1 cellular context compared by ENCODE assay signal in genomic region chr5:138754699-138755057, GRCh38.
TF ChIP-seq lines count a peak whose summit lies in the region.

No MANE protein-coding gene starts in this region.

TF ChIP-seq in GM23338, 12 proteins besides CTCF, POLR2A, EP300 and RAD21 (continued from another document):
- TF ChIP-seq, protein P1, sequence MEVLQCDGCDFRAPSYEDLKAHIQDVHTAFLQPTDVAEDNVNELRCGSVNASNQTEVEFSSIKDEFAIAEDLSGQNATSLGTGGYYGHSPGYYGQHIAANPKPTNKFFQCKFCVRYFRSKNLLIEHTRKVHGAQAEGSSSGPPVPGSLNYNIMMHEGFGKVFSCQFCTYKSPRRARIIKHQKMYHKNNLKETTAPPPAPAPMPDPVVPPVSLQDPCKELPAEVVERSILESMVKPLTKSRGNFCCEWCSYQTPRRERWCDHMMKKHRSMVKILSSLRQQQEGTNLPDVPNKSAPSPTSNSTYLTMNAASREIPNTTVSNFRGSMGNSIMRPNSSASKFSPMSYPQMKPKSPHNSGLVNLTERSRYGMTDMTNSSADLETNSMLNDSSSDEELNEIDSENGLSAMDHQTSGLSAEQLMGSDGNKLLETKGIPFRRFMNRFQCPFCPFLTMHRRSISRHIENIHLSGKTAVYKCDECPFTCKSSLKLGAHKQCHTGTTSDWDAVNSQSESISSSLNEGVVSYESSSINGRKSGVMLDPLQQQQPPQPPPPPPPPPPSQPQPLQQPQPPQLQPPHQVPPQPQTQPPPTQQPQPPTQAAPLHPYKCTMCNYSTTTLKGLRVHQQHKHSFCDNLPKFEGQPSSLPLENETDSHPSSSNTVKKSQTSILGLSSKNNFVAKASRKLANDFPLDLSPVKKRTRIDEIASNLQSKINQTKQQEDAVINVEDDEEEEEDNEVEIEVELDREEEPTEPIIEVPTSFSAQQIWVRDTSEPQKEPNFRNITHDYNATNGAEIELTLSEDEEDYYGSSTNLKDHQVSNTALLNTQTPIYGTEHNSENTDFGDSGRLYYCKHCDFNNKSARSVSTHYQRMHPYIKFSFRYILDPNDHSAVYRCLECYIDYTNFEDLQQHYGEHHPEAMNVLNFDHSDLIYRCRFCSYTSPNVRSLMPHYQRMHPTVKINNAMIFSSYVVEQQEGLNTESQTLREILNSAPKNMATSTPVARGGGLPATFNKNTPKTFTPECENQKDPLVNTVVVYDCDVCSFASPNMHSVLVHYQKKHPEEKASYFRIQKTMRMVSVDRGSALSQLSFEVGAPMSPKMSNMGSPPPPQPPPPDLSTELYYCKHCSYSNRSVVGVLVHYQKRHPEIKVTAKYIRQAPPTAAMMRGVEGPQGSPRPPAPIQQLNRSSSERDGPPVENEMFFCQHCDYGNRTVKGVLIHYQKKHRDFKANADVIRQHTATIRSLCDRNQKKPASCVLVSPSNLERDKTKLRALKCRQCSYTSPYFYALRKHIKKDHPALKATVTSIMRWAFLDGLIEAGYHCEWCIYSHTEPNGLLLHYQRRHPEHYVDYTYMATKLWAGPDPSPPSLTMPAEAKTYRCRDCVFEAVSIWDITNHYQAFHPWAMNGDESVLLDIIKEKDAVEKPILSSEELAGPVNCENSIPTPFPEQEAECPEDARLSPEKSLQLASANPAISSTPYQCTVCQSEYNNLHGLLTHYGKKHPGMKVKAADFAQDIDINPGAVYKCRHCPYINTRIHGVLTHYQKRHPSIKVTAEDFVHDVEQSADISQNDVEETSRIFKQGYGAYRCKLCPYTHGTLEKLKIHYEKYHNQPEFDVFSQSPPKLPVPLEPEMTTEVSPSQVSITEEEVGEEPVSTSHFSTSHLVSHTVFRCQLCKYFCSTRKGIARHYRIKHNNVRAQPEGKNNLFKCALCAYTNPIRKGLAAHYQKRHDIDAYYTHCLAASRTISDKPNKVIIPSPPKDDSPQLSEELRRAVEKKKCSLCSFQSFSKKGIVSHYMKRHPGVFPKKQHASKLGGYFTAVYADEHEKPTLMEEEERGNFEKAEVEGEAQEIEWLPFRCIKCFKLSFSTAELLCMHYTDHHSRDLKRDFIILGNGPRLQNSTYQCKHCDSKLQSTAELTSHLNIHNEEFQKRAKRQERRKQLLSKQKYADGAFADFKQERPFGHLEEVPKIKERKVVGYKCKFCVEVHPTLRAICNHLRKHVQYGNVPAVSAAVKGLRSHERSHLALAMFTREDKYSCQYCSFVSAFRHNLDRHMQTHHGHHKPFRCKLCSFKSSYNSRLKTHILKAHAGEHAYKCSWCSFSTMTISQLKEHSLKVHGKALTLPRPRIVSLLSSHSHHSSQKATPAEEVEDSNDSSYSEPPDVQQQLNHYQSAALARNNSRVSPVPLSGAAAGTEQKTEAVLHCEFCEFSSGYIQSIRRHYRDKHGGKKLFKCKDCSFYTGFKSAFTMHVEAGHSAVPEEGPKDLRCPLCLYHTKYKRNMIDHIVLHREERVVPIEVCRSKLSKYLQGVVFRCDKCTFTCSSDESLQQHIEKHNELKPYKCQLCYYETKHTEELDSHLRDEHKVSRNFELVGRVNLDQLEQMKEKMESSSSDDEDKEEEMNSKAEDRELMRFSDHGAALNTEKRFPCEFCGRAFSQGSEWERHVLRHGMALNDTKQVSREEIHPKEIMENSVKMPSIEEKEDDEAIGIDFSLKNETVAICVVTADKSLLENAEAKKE (CRISPR knock-in tag; IDR thresholded peaks at IDR 0.05): no peak
